8 cellular contexts compared by ENCODE assay signal in the genomic region with DNA sequence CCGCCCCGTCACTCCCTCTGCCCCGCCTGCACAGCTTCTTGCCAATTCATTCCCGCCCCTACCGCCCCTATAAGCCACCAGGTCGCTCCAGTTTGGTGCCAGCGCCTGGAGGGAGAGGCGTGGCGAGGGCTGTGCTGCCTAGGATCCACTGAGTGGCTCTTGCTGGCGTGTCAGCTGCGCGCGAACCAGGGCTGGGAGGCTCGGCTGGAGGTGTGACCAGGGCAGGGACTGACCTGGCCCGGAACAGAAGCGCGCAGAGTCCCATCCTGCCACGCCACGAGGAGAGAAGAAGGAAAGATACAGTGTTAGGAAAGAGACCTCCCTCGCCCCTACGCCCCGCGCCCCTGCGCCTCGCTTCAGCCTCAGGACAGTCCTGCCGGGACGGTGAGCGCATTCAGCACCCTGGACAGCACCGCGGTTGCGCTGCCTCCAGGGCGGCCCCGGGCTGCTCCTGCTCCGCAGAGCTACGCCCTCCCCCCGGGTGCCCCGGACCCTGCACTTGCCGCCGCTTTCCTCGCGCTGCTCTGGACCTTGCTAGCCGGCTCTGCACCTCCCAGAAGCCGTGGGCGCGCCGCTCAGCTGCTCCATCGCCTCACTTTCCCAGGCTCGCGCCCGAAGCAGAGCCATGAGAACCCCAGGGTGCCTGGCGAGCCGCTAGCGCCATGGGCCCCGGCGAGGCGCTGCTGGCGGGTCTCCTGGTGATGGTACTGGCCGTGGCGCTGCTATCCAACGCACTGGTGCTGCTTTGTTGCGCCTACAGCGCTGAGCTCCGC. TPM values are rescaled to one million over a fixed set of nuclear protein-coding genes. Genes with fewer than 3 reads are reported as not detected.
DNase-seq lines count a peak whose midpoint lies in the region; ATAC-seq and TF ChIP-seq lines count a peak whose summit lies in the region.

TSS of gene GPR78 (plus strand) at position 72 of the 773 bp plus-strand sequence. CDS start at position 663, 591 bp downstream.

- no peak for TF ChIP-seq POLR2A in right lobe of liver (IDR thresholded peaks at IDR 0.05)

- H4K20me1 ChIP-seq in DND-41 (ENCODE audit: insufficient read depth, low read length) = peaks cover 3% of the 10 kb centered on the region; the same call in 1 of the 2 replicates

- no peak within 1 kb of the TSS for H3K4me2 ChIP-seq in DND-41 (ENCODE audit: insufficient read depth, low read length)

- H2AFZ ChIP-seq in DND-41 (ENCODE audit: low read depth, low read length) = no peak within 1 kb of the TSS

- H3K27ac Mint-ChIP-seq in type B pancreatic cell = no peak within 1 kb of the TSS
- H3K27ac Mint-ChIP-seq in stimulated activated memory B cell treated with anti-CD40 and anti-IgM and Interleukin-4, amounts not matched to agents 10 μg/mL and 1 μg/mL and 100 μg/mL, for 72 hours = no peak within 1 kb of the TSS

- DNase-seq in DND-41 = peak; percentile 42
- peak; percentile 48 for DNase-seq in NCI-H2227 (lab: John Stamatoyannopoulos, UW; ENCODE audit: unreplicated experiment)
- peak; percentile 46 to 52 for DNase-seq in cardiac fibroblast (ENCODE audit: low read depth in 2 of 2)
- peak in 2 of 3 donors; percentile 41 to 62 for DNase-seq in right lobe of liver
- peak; percentile 87 for DNase-seq in type B pancreatic cell (ENCODE audit: extremely low spot score, unreplicated experiment)
- DNase-seq in NCI-H510A treated with DMSO at 0.1 percent for 48 hours (lab: John Stamatoyannopoulos, UW) = no peak
- DNase-seq in ascending aorta (ENCODE audit: low spot score in 2 of 2) = no peak

- no peak within 1 kb of the TSS for H3K9ac ChIP-seq in DND-41 (ENCODE audit: low read depth, low read length)

- no peaks in the 10 kb centered on the region for H3K4me1 Mint-ChIP-seq in type B pancreatic cell (ENCODE audit: unreplicated experiment)
- no peaks in the 10 kb centered on the region for H3K4me1 Mint-ChIP-seq in stimulated activated memory B cell treated with anti-CD40 and anti-IgM and Interleukin-4, amounts not matched to agents 10 μg/mL and 1 μg/mL and 100 μg/mL, for 72 hours

- no peaks in the 10 kb centered on the region for H3K9me3 ChIP-seq in DND-41 (ENCODE audit: insufficient read depth, low read length, severe bottlenecking)
- no peaks in the 10 kb centered on the region for H3K9me3 ChIP-seq in right lobe of liver
- H3K9me3 ChIP-seq in ascending aorta = no peaks in the 10 kb centered on the region

- H3K79me2 ChIP-seq in DND-41 (ENCODE audit: insufficient read depth, low read length) = no peaks in the 10 kb centered on the region

- no peak for TF ChIP-seq CTCF in DND-41 (IDR thresholded peaks at IDR 0.05; ENCODE audit: borderline replicate concordance, extremely low read depth, low read length, poor library complexity, severe bottlenecking)
- TF ChIP-seq CTCF in cardiac fibroblast (IDR thresholded peaks at IDR 0.05; ENCODE audit: low read depth, low read length) = no peak
- TF ChIP-seq CTCF in right lobe of liver (IDR thresholded peaks at IDR 0.05) = no peak
- no peak for TF ChIP-seq CTCF in type B pancreatic cell (conservative IDR thresholded peaks at IDR 0.05)
- no peak for TF ChIP-seq CTCF in ascending aorta (IDR thresholded peaks at IDR 0.05)

- H3K27me3 ChIP-seq in DND-41 (ENCODE audit: insufficient read depth, low read length, poor library complexity) (no peaks in the 10 kb centered on the region), right lobe of liver (peaks cover 0 to 12% of the 10 kb centered on the region in 2 donors), ascending aorta (peaks cover 3% of the 10 kb centered on the region)

- intact Hi-C loops in right lobe of liver (cut with DNase I) = no loop called here
- intact Hi-C loops in ascending aorta (cut with DNase I) = no loop called here

- no peaks in the 10 kb centered on the region for H3K9me3 Mint-ChIP-seq in type B pancreatic cell
- H3K9me3 Mint-ChIP-seq in stimulated activated memory B cell treated with anti-CD40 and anti-IgM and Interleukin-4, amounts not matched to agents 10 μg/mL and 1 μg/mL and 100 μg/mL, for 72 hours = no peaks in the 10 kb centered on the region

- H3K4me3 ChIP-seq in DND-41 (ENCODE audit: low read depth in 1 of 2, low read length in 2 of 2) (no peak within 1 kb of the TSS), cardiac fibroblast (replicated peaks in 1 of 2; ENCODE audit: low read depth in 2 of 2, low read length in 2 of 2) (no peak within 1 kb of the TSS), right lobe of liver (no peak within 1 kb of the TSS), ascending aorta (no peak within 1 kb of the TSS)

- peaks cover 73% of the 10 kb centered on the region for H3K27me3 Mint-ChIP-seq in type B pancreatic cell
- H3K27me3 Mint-ChIP-seq in stimulated activated memory B cell treated with anti-CD40 and anti-IgM and Interleukin-4, amounts not matched to agents 10 μg/mL and 1 μg/mL and 100 μg/mL, for 72 hours = peaks cover 50% of the 10 kb centered on the region

- WGBS in right lobe of liver (ENCODE audit: insufficient coverage, low coverage, low lambda C conversion rate, missing lambda C conversion rate) = 4% methylated on average over 23 of the region's 63 CpGs

- H3K4me1 ChIP-seq in DND-41 (ENCODE audit: insufficient read depth, low read length) (no peaks in the 10 kb centered on the region), right lobe of liver (no peaks in the 10 kb centered on the region), ascending aorta (no peaks in the 10 kb centered on the region)

- H3K36me3 ChIP-seq in DND-41 (ENCODE audit: insufficient read depth, low read length) (no peaks in the 10 kb centered on the region), right lobe of liver (no peaks in the 10 kb centered on the region), ascending aorta (no peaks in the 10 kb centered on the region)

- H3K4me3 Mint-ChIP-seq in type B pancreatic cell = peak within 1 kb of the TSS; percentile 83
- no peak within 1 kb of the TSS for H3K4me3 Mint-ChIP-seq in stimulated activated memory B cell treated with anti-CD40 and anti-IgM and Interleukin-4, amounts not matched to agents 10 μg/mL and 1 μg/mL and 100 μg/mL, for 72 hours

- H3K27ac ChIP-seq in DND-41 (ENCODE audit: low read length) (no peak within 1 kb of the TSS), right lobe of liver (no peak within 1 kb of the TSS), ascending aorta (no peak within 1 kb of the TSS)

- ATAC-seq in DND-41 (ENCODE audit: insufficient read depth, low read depth) (peak; percentile 81), right lobe of liver (peak; percentile 62 to 88 (median 70))
- ATAC-seq in stimulated activated memory B cell treated with anti-CD40 and anti-IgM and Interleukin-4, amounts not matched to agents 10 μg/mL and 1 μg/mL and 100 μg/mL, for 72 hours = no peak

- no peaks in the 10 kb centered on the region for H3K36me3 Mint-ChIP-seq in type B pancreatic cell
- H3K36me3 Mint-ChIP-seq in stimulated activated memory B cell treated with anti-CD40 and anti-IgM and Interleukin-4, amounts not matched to agents 10 μg/mL and 1 μg/mL and 100 μg/mL, for 72 hours = no peaks in the 10 kb centered on the region

RNA-seq across cellular contexts. Expression of gene GPR78, which starts in this region (rescaled TPM):
- not detected for total RNA-seq in right lobe of liver
- total RNA-seq in type B pancreatic cell (ENCODE audit: low replicate concordance) = 0.97 and 4.9 TPM in 2 replicates
- total RNA-seq in ascending aorta = not detected

Comparison
In these comparisons a context has a peak if more than half of its experiments do, and no peak if none do; other contexts are left out.
1. Peak in DNase-seq and ATAC-seq in right lobe of liver; RNA of the gene not detected or under 1 TPM.
2. DNase-seq: peak in DND-41 (single experiment), NCI-H2227 (single experiment), cardiac fibroblast (2 of 2) and type B pancreatic cell (single experiment); none in NCI-H510A treated with DMSO at 0.1 percent for 48 hours (single experiment) and ascending aorta (0 of 2).